ENCODE assay signal across 10 cellular contexts in genomic region chr10:110324805-110325280, GRCh38. TPM values are rescaled to one million over a fixed set of nuclear protein-coding genes. Genes with fewer than 3 reads are reported as not detected.
A peak's percentile ranks its signal among the peaks of the same experiment; 100 is the strongest.
DNase-seq lines count a peak whose midpoint lies in the region; ATAC-seq, FAIRE-seq and TF ChIP-seq lines count a peak whose summit lies in the region.
"Had no signal": no experiment of that assay in that cellular context is flagged by ENCODE, and none has a peak within 500 bp of the region (broad histone marks: within the 10 kb centered on the region; RNA-seq: fewer than 3 reads in every experiment).

No MANE protein-coding gene starts in this region.

- no peak for DNase-seq in AG04450 (ENCODE audit: low read depth, low spot score)
- DNase-seq in NCI-H1417 (lab: John Stamatoyannopoulos, UW) = no peak
- no peak for DNase-seq in NCI-H524 (lab: John Stamatoyannopoulos, UW)
- no peak for DNase-seq in effector memory CD8-positive, alpha-beta T cell
- no peak for DNase-seq in H54 (ENCODE audit: insufficient read length, low spot score)
- DNase-seq: C1 segment of cervical spinal cord, NCI-H2171 treated with DMSO at 0.1 percent for 48 hours had no signal

- H3K4me1 Mint-ChIP-seq in effector memory CD8-positive, alpha-beta T cell (ENCODE audit: low read depth in 2 of 2) = peaks cover 0 to 3% of the 10 kb centered on the region in 2 donors

- POLR2A ChIA-PET in AG04450 (lab: Yijun Ruan, JAX) = interaction anchor here (1.2 to 2.1 kb wide), 2 partner anchors 10 to 11 kb away, joined by 4 to 8 read pairs; no protein-coding TSS in a partner anchor

- peaks cover 0 to under 1% of the 10 kb centered on the region in 2 donors for H3K9me3 Mint-ChIP-seq in effector memory CD8-positive, alpha-beta T cell

- H3K27me3 Mint-ChIP-seq in effector memory CD8-positive, alpha-beta T cell = peaks cover 16 to 20% of the 10 kb centered on the region in 2 donors

- peak; percentile 52 for ATAC-seq in GM18873 (IDR thresholded peaks at IDR 0.05; ENCODE audit: low FRiP score, unreplicated experiment)
- peak; percentile 49 for ATAC-seq in HG02678 (IDR thresholded peaks at IDR 0.05; ENCODE audit: unreplicated experiment)
- ATAC-seq in SK-N-SH treated with all-trans-retinoic acid at 6 μM for 48 hours = peak; percentile 4; the same call in 1 of the 3 replicates
- no peak for ATAC-seq in effector memory CD8-positive, alpha-beta T cell (replicated peaks)

- H3K4me3 ChIP-seq in AG04450 (ENCODE audit: low read depth, low read length) = no peak overlapping the region

- no peak for TF ChIP-seq POLR2A in H54 (IDR thresholded peaks at IDR 0.05; ENCODE audit: low read depth, low read length)

- peak overlapping the region; percentile 22 for H3K27ac ChIP-seq in AG04450 (ENCODE audit: low read depth, low read length)

- H3K36me3 Mint-ChIP-seq in effector memory CD8-positive, alpha-beta T cell (ENCODE audit: insufficient read depth) = no peaks in the 10 kb centered on the region

- CTCF ChIA-PET in AG04450 (lab: Charles Lee) = interaction anchor here (2.2 to 2.3 kb wide), 2 partner anchors 11 to 222 kb away, joined by 8 read pairs; no protein-coding TSS in a partner anchor

- TF ChIP-seq CTCF in AG04450 (IDR thresholded peaks at IDR 0.05; ENCODE audit: low read depth, low read length) = no peak

- FAIRE-seq in H54 (lab: Jason Lieb, UNC) = no peak

- H3K9me3 ChIP-seq in AG04450 (ENCODE audit: control insufficient read depth, insufficient read depth, low read length) = peaks cover 17% of the 10 kb centered on the region

- H3K27ac Mint-ChIP-seq in effector memory CD8-positive, alpha-beta T cell = no peak overlapping the region

- H3K4me3 Mint-ChIP-seq in effector memory CD8-positive, alpha-beta T cell = no peak overlapping the region

- no peaks in the 10 kb centered on the region for H3K27me3 ChIP-seq in AG04450 (ENCODE audit: control insufficient read depth, insufficient read depth, low read length)

TF ChIP-seq in SK-N-SH treated with all-trans-retinoic acid at 6 μM for 48 hours, 23 proteins besides CTCF, POLR2A, EP300 and RAD21:
- TF ChIP-seq, protein P1, sequence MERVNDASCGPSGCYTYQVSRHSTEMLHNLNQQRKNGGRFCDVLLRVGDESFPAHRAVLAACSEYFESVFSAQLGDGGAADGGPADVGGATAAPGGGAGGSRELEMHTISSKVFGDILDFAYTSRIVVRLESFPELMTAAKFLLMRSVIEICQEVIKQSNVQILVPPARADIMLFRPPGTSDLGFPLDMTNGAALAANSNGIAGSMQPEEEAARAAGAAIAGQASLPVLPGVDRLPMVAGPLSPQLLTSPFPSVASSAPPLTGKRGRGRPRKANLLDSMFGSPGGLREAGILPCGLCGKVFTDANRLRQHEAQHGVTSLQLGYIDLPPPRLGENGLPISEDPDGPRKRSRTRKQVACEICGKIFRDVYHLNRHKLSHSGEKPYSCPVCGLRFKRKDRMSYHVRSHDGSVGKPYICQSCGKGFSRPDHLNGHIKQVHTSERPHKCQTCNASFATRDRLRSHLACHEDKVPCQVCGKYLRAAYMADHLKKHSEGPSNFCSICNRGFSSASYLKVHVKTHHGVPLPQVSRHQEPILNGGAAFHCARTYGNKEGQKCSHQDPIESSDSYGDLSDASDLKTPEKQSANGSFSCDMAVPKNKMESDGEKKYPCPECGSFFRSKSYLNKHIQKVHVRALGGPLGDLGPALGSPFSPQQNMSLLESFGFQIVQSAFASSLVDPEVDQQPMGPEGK (CRISPR knock-in tag; IDR thresholded peaks at IDR 0.05; ENCODE audit: borderline replicate concordance) = no peak
- TF ChIP-seq BACH2 (CRISPR knock-in tag; IDR thresholded peaks at IDR 0.05; ENCODE audit: borderline replicate concordance) (no peak), ZNF70 (CRISPR knock-in tag; IDR thresholded peaks at IDR 0.05) (no peak), ARNTL (CRISPR knock-in tag; IDR thresholded peaks at IDR 0.05; ENCODE audit: borderline replicate concordance, low read depth) (no peak), SNAI2 (CRISPR knock-in tag; IDR thresholded peaks at IDR 0.05) (no peak), ZNF8 (CRISPR knock-in tag; IDR thresholded peaks at IDR 0.05) (no peak)

RNA-seq across cellular contexts. Expression of gene SMNDC1, which starts 20.1 kb away (rescaled TPM):
- 20.1 and 26.4 TPM in 2 replicates for polyA plus RNA-seq in AG04450 (2011; rRNA removed)
- polyA minus RNA-seq in AG04450 (2011; rRNA and poly(A)+ RNA removed) = 8.1 and 9.6 TPM in 2 replicates
